3 cellular contexts compared by ENCODE assay signal in the genomic region with DNA sequence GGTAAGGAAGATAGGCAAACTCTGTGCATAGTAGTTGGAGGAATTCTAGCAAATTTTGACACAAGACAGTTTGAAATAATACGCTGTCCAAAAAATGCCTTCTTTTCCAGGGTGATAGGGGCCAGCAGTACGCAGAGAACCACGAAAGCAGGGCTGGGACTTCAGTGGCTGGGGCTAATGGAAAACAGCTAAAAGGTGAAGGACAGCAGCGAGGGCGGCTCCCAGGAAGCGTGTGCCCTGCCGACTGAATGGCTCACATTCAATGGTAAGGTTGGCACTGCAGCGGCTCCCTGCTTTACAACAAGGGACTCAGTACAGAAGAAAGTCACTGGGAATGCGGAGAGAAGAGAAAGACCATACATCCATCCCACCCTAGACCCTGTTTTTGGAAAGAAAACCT.
"Had no signal": no experiment of that assay in that cellular context is flagged by ENCODE, and none has a peak within 500 bp of the region (broad histone marks: within the 10 kb centered on the region; RNA-seq: fewer than 3 reads in every experiment).

No MANE protein-coding gene starts in this region.

- H3K4me3 ChIP-seq: GM12878 had no signal

- DNase-seq: GDM1, GF-D8 had no signal

- ATAC-seq: GM12878 had no signal
